In genomic region chr5:15440434-15440833, GRCh38 we compare ENCODE assay signal across 12 cellular contexts. TPM values are rescaled to one million over a fixed set of nuclear protein-coding genes. Genes with fewer than 3 reads are reported as not detected.
"Had no signal": no experiment of that assay in that cellular context is flagged by ENCODE, and none has a peak within 500 bp of the region (broad histone marks: within the 10 kb centered on the region; RNA-seq: fewer than 3 reads in every experiment).

No MANE protein-coding gene starts in this region.

- H3K4me3 ChIP-seq: esophagus squamous epithelium, lower lobe of right lung, mucosa of descending colon, ovary, thyroid gland, vagina had no signal

- H3K4me1 ChIP-seq: esophagus squamous epithelium, lower lobe of right lung, thyroid gland, vagina had no signal

- H3K27ac ChIP-seq: esophagus squamous epithelium, lower lobe of right lung, ovary, thyroid gland, vagina had no signal

- H3K27me3 ChIP-seq: esophagus squamous epithelium, ovary, thyroid gland, vagina had no signal

- ATAC-seq: activated CD8-positive, alpha-beta T cell treated with anti-CD3 and anti-CD28 coated beads, Interleukin-2, amount 10 ng/mL, durations not matched to agents 7 days and 5 days; lower lobe of right lung; mucosa of descending colon; stimulated activated effector memory CD8-positive, alpha-beta T cell treated with anti-CD3 and anti-CD28 coated beads, Interleukin-12 subunit alpha, Interleukin-12 subunit beta, amount 100 ng/mL, for 72 hours had no signal

- DNase-seq: activated CD4-positive, alpha-beta T cell treated with anti-CD3 and anti-CD28 coated beads for 48 hours; activated CD8-positive, alpha-beta memory T cell treated with anti-CD3 and anti-CD28 coated beads, Interleukin-2, amount 50 U/mL, for 48 hours; activated CD8-positive, alpha-beta T cell treated with anti-CD3 and anti-CD28 coated beads, Interleukin-2, amount 10 ng/mL, durations not matched to agents 7 days and 5 days; activated naive CD8-positive, alpha-beta T cell treated with anti-CD3 and anti-CD28 coated beads, Interleukin-2, amount 10 ng/mL, durations not matched to agents 7 days and 5 days; anterior cingulate cortex; esophagus squamous epithelium; lower lobe of right lung; mucosa of descending colon; ovary; thyroid gland had no signal

- H3K9me3 ChIP-seq: esophagus squamous epithelium, lower lobe of right lung, mucosa of descending colon, ovary, thyroid gland, vagina had no signal

- H3K36me3 ChIP-seq: esophagus squamous epithelium, lower lobe of right lung, ovary, thyroid gland, vagina had no signal

RNA-seq across cellular contexts. Expression of gene FBXL7, which starts 59.5 kb away (rescaled TPM):
- total RNA-seq: activated CD8-positive, alpha-beta T cell treated with anti-CD3 and anti-CD28 coated beads, Interleukin-2, amount 10 ng/mL, durations not matched to agents 7 days and 5 days; activated naive CD8-positive, alpha-beta T cell treated with anti-CD3 and anti-CD28 coated beads, Interleukin-2, amount 10 ng/mL, durations not matched to agents 7 days and 5 days had no signal
